7 cellular contexts compared by ENCODE assay signal in the genomic region with DNA sequence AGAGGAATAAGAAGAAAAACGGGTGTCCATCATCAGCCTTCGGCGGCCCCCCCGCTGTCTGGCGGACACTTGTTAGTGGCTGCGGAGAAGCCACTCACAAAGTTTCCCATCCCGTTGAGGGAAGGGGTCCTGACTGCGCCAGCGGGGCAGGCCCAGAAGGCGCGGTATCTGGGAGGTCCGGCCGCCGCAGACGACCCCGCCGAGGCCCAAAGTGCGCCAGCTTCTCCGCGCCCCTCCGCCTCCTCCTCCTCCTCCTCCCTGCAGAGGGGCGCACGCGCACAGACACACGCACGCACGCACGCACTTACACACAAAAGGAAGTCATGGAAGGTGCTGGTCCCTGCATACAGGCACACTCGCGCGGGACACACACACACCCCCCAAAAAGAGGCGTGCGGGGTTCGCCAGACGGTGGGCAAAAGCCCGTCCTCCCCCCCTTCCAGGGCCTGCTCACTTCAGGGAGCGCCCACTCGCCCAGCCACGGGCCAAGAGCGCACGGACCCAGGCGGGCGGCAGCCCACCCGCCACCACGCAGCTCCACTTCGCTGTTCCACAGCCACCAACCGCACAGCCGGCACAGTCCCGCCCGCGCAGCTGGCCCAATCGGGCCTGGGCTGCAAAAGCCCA. TPM values are rescaled to one million over a fixed set of nuclear protein-coding genes. Genes with fewer than 3 reads are reported as not detected.
DNase-seq lines count a peak whose midpoint lies in the region; ATAC-seq, FAIRE-seq and TF ChIP-seq lines count a peak whose summit lies in the region.

No MANE protein-coding gene starts in this region.

- peaks cover 97% of the 10 kb centered on the region for H3K79me2 ChIP-seq in mammary epithelial cell (ENCODE audit: insufficient read depth, low read length)

- CTCF ChIA-PET in mammary epithelial cell (lab: Charles Lee; ENCODE audit: low non-redundant PET): no interaction called here

- peak; percentile 38 for DNase-seq in T-helper 9 cell
- DNase-seq in mammary epithelial cell: peak; percentile 27
- DNase-seq in kidney epithelial cell (ENCODE audit: low read depth): no peak
- peak; percentile 48 for DNase-seq in stimulated activated CD4-positive, alpha-beta T cell treated with anti-CD3 and anti-CD28 coated beads, Interleukin-2, amount 100 ng/mL, for 4 hours (ENCODE audit: low read depth)
- no peak for DNase-seq in HTR-8/SVneo (ENCODE audit: insufficient read length, low spot score)

- no peaks in the 10 kb centered on the region for H3K36me3 ChIP-seq in mammary epithelial cell (ENCODE audit: insufficient read depth, low read length)
- no peaks in the 10 kb centered on the region for H3K36me3 ChIP-seq in kidney epithelial cell (ENCODE audit: control insufficient read depth, insufficient read depth, low read length)

- H4K20me1 ChIP-seq in mammary epithelial cell (ENCODE audit: insufficient read depth, low read length): peaks cover 2% of the 10 kb centered on the region

- WGBS in mammary epithelial cell (ENCODE audit: low coverage, missing lambda C conversion rate): 3% methylated on average over 23 of the region's 52 CpGs

- H3K27me3 ChIP-seq in mammary epithelial cell (ENCODE audit: insufficient read depth, low read length): no peaks in the 10 kb centered on the region
- H3K27me3 ChIP-seq in kidney epithelial cell (ENCODE audit: control insufficient read depth, insufficient read depth, low read length): no peaks in the 10 kb centered on the region

- peak overlapping the region; percentile 68 for H2AFZ ChIP-seq in mammary epithelial cell (ENCODE audit: low read depth, low read length)

- H3K9me3 ChIP-seq in mammary epithelial cell (replicated peaks; ENCODE audit: insufficient read depth, low read length): no peaks in the 10 kb centered on the region

- FAIRE-seq in HTR-8/SVneo (lab: Jason Lieb, UNC): no peak

- H3K9ac ChIP-seq in mammary epithelial cell (ENCODE audit: insufficient read depth, low read length): peak overlapping the region; percentile 19

- intact Hi-C loops in mammary epithelial cell (cut with micrococcal nuclease): no loop called here

- H3K4me3 ChIP-seq in mammary epithelial cell (replicated peaks in 1 of 3; ENCODE audit: insufficient read depth in 1 of 3, low read depth in 2 of 3, low read length in 3 of 3): peak overlapping the region; percentile 33 to 63 (median 56)
- H3K4me3 ChIP-seq in kidney epithelial cell (ENCODE audit: low read depth, low read length): peak overlapping the region; percentile 59

- ATAC-seq in GM18511 (IDR thresholded peaks at IDR 0.05; ENCODE audit: unreplicated experiment) (peak; percentile 86), HG03097 (IDR thresholded peaks at IDR 0.05; ENCODE audit: low FRiP score, unreplicated experiment) (peak; percentile 41)

- in situ Hi-C loops in mammary epithelial cell (cut with MboI; ENCODE audit: low sequenced_read_pairs in 2 of 2): no loop called here

- H3K4me2 ChIP-seq in mammary epithelial cell (ENCODE audit: insufficient read depth, low read depth, low read length): peak overlapping the region; percentile 97

- H3K27ac ChIP-seq in mammary epithelial cell (ENCODE audit: insufficient read depth, low read depth, low read length): no peak overlapping the region

- TF ChIP-seq CTCF in mammary epithelial cell (conservative IDR thresholded peaks at IDR 0.05 in 1 of 2, IDR thresholded peaks at IDR 0.05 in 1 of 2; ENCODE audit: extremely low read depth in 1 of 2, insufficient read depth in 1 of 2, low read depth in 1 of 2, low read length in 2 of 2): no peak
- TF ChIP-seq CTCF in kidney epithelial cell (IDR thresholded peaks at IDR 0.05; ENCODE audit: insufficient read depth, low read length, poor library complexity, severe bottlenecking): no peak

- dilution Hi-C loops in mammary epithelial cell (cut with HindIII; ENCODE audit: low sequenced_read_pairs): no loop called here

- no TSS peak for BruUV-seq in mammary epithelial cell (replicated peaks; lab: Mats Ljungman, UMichigan)

- H3K4me1 ChIP-seq in mammary epithelial cell (ENCODE audit: insufficient read depth, low read length): peaks cover 10% of the 10 kb centered on the region

RNA-seq across cellular contexts. Expression of gene ZNF148, which starts 18.0 kb away (rescaled TPM):
- total RNA-seq in mammary epithelial cell (10 to 100 TPM; 32.8 to 36.9 TPM), kidney epithelial cell (21.4 and 22.8 TPM in 2 replicates)
- 14.0 TPM for polyA plus RNA-seq in mammary epithelial cell
- polyA minus RNA-seq in mammary epithelial cell: 81.7 TPM

Comparison
In these comparisons a context has a peak if more than half of its experiments do, and no peak if none do; other contexts are left out.
1. DNase-seq: peak in T-helper 9 cell (single experiment), mammary epithelial cell (single experiment) and stimulated activated CD4-positive, alpha-beta T cell treated with anti-CD3 and anti-CD28 coated beads, Interleukin-2, amount 100 ng/mL, for 4 hours (single experiment); none in kidney epithelial cell (single experiment) and HTR-8/SVneo (single experiment).